ENCODE assay signal across 17 cellular contexts in the genomic region with DNA sequence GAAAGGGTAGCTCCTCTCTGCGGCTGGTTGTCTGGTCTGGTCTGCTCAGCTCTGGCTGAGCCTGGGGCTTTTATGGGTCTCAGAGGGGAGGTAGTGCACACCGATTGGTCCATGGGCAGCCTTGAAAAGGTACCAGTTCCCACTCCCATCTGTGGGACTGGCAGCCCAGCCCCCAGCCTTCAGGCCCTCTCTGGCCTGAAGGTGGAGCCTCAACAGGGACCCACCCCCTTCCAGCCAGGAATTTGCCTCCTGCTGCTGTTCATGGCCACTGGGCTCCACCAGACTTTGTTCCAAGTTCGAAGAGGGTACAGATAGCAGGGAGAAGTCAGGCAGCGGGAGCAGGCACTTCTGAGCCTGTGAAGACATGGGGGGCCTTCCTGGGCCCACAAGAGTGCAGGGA.
DNase-seq lines count a peak whose midpoint lies in the region; ATAC-seq and TF ChIP-seq lines count a peak whose summit lies in the region.
"Had no signal": no experiment of that assay in that cellular context is flagged by ENCODE, and none has a peak within 500 bp of the region (broad histone marks: within the 10 kb centered on the region; RNA-seq: fewer than 3 reads in every experiment).

No MANE protein-coding gene starts in this region.

- no peaks in the 10 kb centered on the region for H3K9me3 ChIP-seq in BE2C
- H3K9me3 ChIP-seq in endodermal cell (ENCODE audit: control insufficient read depth, low read length), result no peaks in the 10 kb centered on the region
- H3K9me3 ChIP-seq in thyroid gland, result no peaks in the 10 kb centered on the region
- H3K9me3 ChIP-seq in hepatocyte (ENCODE audit: low read depth), result no peaks in the 10 kb centered on the region

- no peak overlapping the region for H3K4me3 ChIP-seq in BE2C (ENCODE audit: low read depth, low read length)
- H3K4me3 ChIP-seq in KMS-11 (IDR thresholded peaks at IDR 0.05; ENCODE audit: insufficient read depth, low read depth, low read length), result no peak overlapping the region
- no peak overlapping the region for H3K4me3 ChIP-seq in endodermal cell (ENCODE audit: low read length)
- no peak overlapping the region for H3K4me3 ChIP-seq in thyroid gland (replicated peaks in 1 of 3)
- H3K4me3 ChIP-seq in hepatocyte, result no peak overlapping the region
- H3K4me3 ChIP-seq: BLaER1 treated with 17β-estradiol and CSF1 and Interleukin-3, amounts not matched to agents 10 nM and 100 nM; GM12878 had no signal

- no peaks in the 10 kb centered on the region for H3K36me3 Mint-ChIP-seq in endodermal cell (ENCODE audit: low read depth)
- H3K36me3 Mint-ChIP-seq in stimulated activated memory B cell treated with anti-CD40 and anti-IgM and Interleukin-4, amounts not matched to agents 10 μg/mL and 1 μg/mL and 100 μg/mL, for 72 hours, result no peaks in the 10 kb centered on the region
- H3K36me3 Mint-ChIP-seq: CD4-positive, CD25-positive, alpha-beta regulatory T cell; IgD-negative memory B cell had no signal

- no peaks in the 10 kb centered on the region for H3K27me3 Mint-ChIP-seq in endodermal cell (ENCODE audit: insufficient read depth)
- H3K27me3 Mint-ChIP-seq in stimulated activated memory B cell treated with anti-CD40 and anti-IgM and Interleukin-4, amounts not matched to agents 10 μg/mL and 1 μg/mL and 100 μg/mL, for 72 hours, result no peaks in the 10 kb centered on the region
- H3K27me3 Mint-ChIP-seq: IgD-negative memory B cell had no signal

- no peaks in the 10 kb centered on the region for H3K79me2 ChIP-seq in KMS-11 (ENCODE audit: insufficient read depth, low read depth)
- H3K79me2 ChIP-seq in hepatocyte, result no peaks in the 10 kb centered on the region

- H3K4me1 ChIP-seq in BE2C (no peaks in the 10 kb centered on the region), KMS-11 (ENCODE audit: low read depth, poor library complexity, severe bottlenecking) (peaks cover 45% of the 10 kb centered on the region), endodermal cell (ENCODE audit: control insufficient read depth, insufficient read depth, low read length) (no peaks in the 10 kb centered on the region), thyroid gland (no peaks in the 10 kb centered on the region), hepatocyte (ENCODE audit: insufficient read depth) (no peaks in the 10 kb centered on the region)
- H3K4me1 ChIP-seq: BLaER1 treated with 17β-estradiol and CSF1 and Interleukin-3, amounts not matched to agents 10 nM and 100 nM had no signal

- no peak overlapping the region for H3K4me3 Mint-ChIP-seq in endodermal cell
- H3K4me3 Mint-ChIP-seq in stimulated activated memory B cell treated with anti-CD40 and anti-IgM and Interleukin-4, amounts not matched to agents 10 μg/mL and 1 μg/mL and 100 μg/mL, for 72 hours, result no peak overlapping the region
- H3K4me3 Mint-ChIP-seq: CD4-positive, CD25-positive, alpha-beta regulatory T cell; IgD-negative memory B cell had no signal

- no peak overlapping the region for H3K27ac Mint-ChIP-seq in endodermal cell
- no peak overlapping the region for H3K27ac Mint-ChIP-seq in stimulated activated memory B cell treated with anti-CD40 and anti-IgM and Interleukin-4, amounts not matched to agents 10 μg/mL and 1 μg/mL and 100 μg/mL, for 72 hours
- H3K27ac Mint-ChIP-seq: CD4-positive, CD25-positive, alpha-beta regulatory T cell; IgD-negative memory B cell had no signal

- peaks cover 8% of the 10 kb centered on the region for H3K4me1 Mint-ChIP-seq in endodermal cell
- H3K4me1 Mint-ChIP-seq in stimulated activated memory B cell treated with anti-CD40 and anti-IgM and Interleukin-4, amounts not matched to agents 10 μg/mL and 1 μg/mL and 100 μg/mL, for 72 hours, result no peaks in the 10 kb centered on the region
- H3K4me1 Mint-ChIP-seq: CD4-positive, CD25-positive, alpha-beta regulatory T cell had no signal

- 94% methylated on average over 2 to 4 of the region's 4 CpGs for WGBS in endodermal cell (ENCODE audit: insufficient coverage in 1 of 2, insufficient read length in 1 of 2), 2 experiments
- 84 to 88% methylated on average over 3 of the region's 4 CpGs for WGBS in thyroid gland, 2 donors
- 90% methylated on average over 4 of the region's 4 CpGs for WGBS in hepatocyte (ENCODE audit: low lambda C conversion rate, missing lambda C conversion rate)

- H3K27ac ChIP-seq in KMS-11 (peak overlapping the region; percentile 46; the same call in 1 of the 2 replicates), endodermal cell (ENCODE audit: low read depth, low read length) (no peak overlapping the region), thyroid gland (no peak overlapping the region), hepatocyte (no peak overlapping the region)
- H3K27ac ChIP-seq: BLaER1 treated with 17β-estradiol and CSF1 and Interleukin-3, amounts not matched to agents 10 nM and 100 nM had no signal

- no peak for TF ChIP-seq POLR2A in thyroid gland (IDR thresholded peaks at IDR 0.05)

- no peaks in the 10 kb centered on the region for H3K9me2 ChIP-seq in hepatocyte (replicated peaks; ENCODE audit: insufficient read depth)

- H3K27me3 ChIP-seq in BE2C (no peaks in the 10 kb centered on the region), KMS-11 (ENCODE audit: insufficient read depth, low read depth) (no peaks in the 10 kb centered on the region), endodermal cell (ENCODE audit: control insufficient read depth, insufficient read depth, low read length, poor library complexity, severe bottlenecking) (no peaks in the 10 kb centered on the region), thyroid gland (no peaks in the 10 kb centered on the region), hepatocyte (no peaks in the 10 kb centered on the region)
- H3K27me3 ChIP-seq: BLaER1 treated with 17β-estradiol and CSF1 and Interleukin-3, amounts not matched to agents 10 nM and 100 nM had no signal

- TF ChIP-seq CTCF in BE2C (IDR thresholded peaks at IDR 0.05; ENCODE audit: low read depth, low read length), result no peak
- no peak for TF ChIP-seq CTCF in KMS-11 (conservative IDR thresholded peaks at IDR 0.05; ENCODE audit: low read depth, low read length)
- no peak for TF ChIP-seq CTCF in endodermal cell (conservative IDR thresholded peaks at IDR 0.05)
- TF ChIP-seq CTCF in thyroid gland (IDR thresholded peaks at IDR 0.05), result no peak
- TF ChIP-seq CTCF in hepatocyte (IDR thresholded peaks at IDR 0.05; ENCODE audit: poor library complexity), result no peak

- no peaks in the 10 kb centered on the region for H4K20me1 ChIP-seq in KMS-11 (ENCODE audit: insufficient read depth)
- H4K20me1 ChIP-seq in hepatocyte (ENCODE audit: insufficient read depth, poor library complexity, severe bottlenecking), result no peaks in the 10 kb centered on the region
- H4K20me1 ChIP-seq: BLaER1 treated with 17β-estradiol and CSF1 and Interleukin-3, amounts not matched to agents 10 nM and 100 nM had no signal

- H3K4me2 ChIP-seq in KMS-11 (peak overlapping the region; percentile 92), hepatocyte (no peak overlapping the region)
- H3K4me2 ChIP-seq: BLaER1 treated with 17β-estradiol and CSF1 and Interleukin-3, amounts not matched to agents 10 nM and 100 nM had no signal

- H3K9me3 Mint-ChIP-seq in endodermal cell, result no peaks in the 10 kb centered on the region
- H3K9me3 Mint-ChIP-seq in stimulated activated memory B cell treated with anti-CD40 and anti-IgM and Interleukin-4, amounts not matched to agents 10 μg/mL and 1 μg/mL and 100 μg/mL, for 72 hours, result no peaks in the 10 kb centered on the region

- H2AFZ ChIP-seq in KMS-11 (ENCODE audit: low read depth) (peak overlapping the region; percentile 66; the same call in 1 of the 2 replicates), hepatocyte (no peak overlapping the region)

- peak; percentile 6 for DNase-seq in BE2C
- DNase-seq in endodermal cell, result peak; percentile 50
- DNase-seq in thyroid gland, result no peak
- DNase-seq in hepatocyte (ENCODE audit: low spot score), result no peak
- DNase-seq: 8988T; AML-193; CD4-positive, CD25-positive, alpha-beta regulatory T cell; DMS53; GOT3; HCEC 1CT; KG1 had no signal

- H3K9ac ChIP-seq in KMS-11 (no peak overlapping the region), endodermal cell (ENCODE audit: extremely low read depth, low read length, poor library complexity, severe bottlenecking) (no peak overlapping the region)
- H3K9ac ChIP-seq: BLaER1 treated with 17β-estradiol and CSF1 and Interleukin-3, amounts not matched to agents 10 nM and 100 nM had no signal

- ATAC-seq in stimulated activated memory B cell treated with anti-CD40 and anti-IgM and Interleukin-4, amounts not matched to agents 10 μg/mL and 1 μg/mL and 100 μg/mL, for 72 hours, result peak; percentile 16
- no peak for ATAC-seq in HG02610 (IDR thresholded peaks at IDR 0.05; ENCODE audit: unreplicated experiment)
- ATAC-seq: GM12878 had no signal

- intact Hi-C loops in thyroid gland (cut with DNase I), result no loop called here

- no peaks in the 10 kb centered on the region for H3K36me3 ChIP-seq in BE2C
- H3K36me3 ChIP-seq in KMS-11 (ENCODE audit: insufficient read depth), result no peaks in the 10 kb centered on the region
- no peaks in the 10 kb centered on the region for H3K36me3 ChIP-seq in endodermal cell (ENCODE audit: control insufficient read depth, insufficient read depth, low read length)
- no peaks in the 10 kb centered on the region for H3K36me3 ChIP-seq in thyroid gland
- H3K36me3 ChIP-seq in hepatocyte (replicated peaks; ENCODE audit: insufficient read depth, low read depth), result no peaks in the 10 kb centered on the region
- H3K36me3 ChIP-seq: BLaER1 treated with 17β-estradiol and CSF1 and Interleukin-3, amounts not matched to agents 10 nM and 100 nM had no signal

Comparison
In these comparisons a context has a peak if more than half of its experiments do, and no peak if none do; other contexts are left out.
1. DNase-seq: peak in BE2C (single experiment) and endodermal cell (single experiment); none in thyroid gland (0 of 2) and hepatocyte (single experiment).